ENCODE assay signal across 7 cellular contexts in the genomic region with DNA sequence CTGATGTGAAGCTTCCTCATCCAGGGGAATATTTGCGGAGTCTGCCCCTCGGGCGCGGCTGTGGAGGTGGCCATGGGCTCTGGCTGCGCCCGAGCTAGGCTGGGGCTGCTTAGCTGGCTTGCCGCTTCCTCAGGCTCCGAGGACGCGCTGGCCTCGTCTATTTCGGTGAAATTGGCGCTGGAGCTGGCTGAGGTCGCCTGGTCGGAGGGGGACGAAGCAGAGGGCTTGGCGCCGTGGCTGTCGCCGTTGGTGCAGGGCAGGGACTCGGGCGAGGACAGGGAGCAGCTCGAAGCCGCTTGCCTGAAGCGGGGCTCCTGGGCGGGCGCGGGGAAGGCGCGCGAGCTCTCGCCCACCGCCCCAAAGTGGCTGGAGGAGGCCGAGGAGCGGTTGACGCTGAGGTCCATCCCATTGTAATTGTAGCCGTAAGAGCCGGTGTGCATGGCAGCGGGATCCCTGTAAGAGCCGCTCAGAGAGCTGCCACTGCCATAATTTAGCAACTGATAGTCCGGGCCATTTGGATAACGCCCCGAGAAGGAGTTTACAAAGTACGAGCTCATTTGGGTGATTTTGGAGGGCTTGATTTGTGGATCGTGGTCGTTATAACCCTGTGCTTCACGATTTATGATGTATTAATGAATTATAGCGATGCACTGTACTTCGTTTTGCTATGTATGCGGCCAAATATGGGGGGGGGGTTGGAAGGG. TPM values are rescaled to one million over a fixed set of nuclear protein-coding genes. Genes with fewer than 3 reads are reported as not detected.
A peak's percentile ranks its signal among the peaks of the same experiment; 100 is the strongest.
DNase-seq lines count a peak whose midpoint lies in the region; ATAC-seq and TF ChIP-seq lines count a peak whose summit lies in the region.

Gene HOXB5, minus strand, starts transcription at position 654 of the 704 bp plus-strand sequence. Its CDS starts 97 bp downstream, at position 557.

- peaks cover 17% of the 10 kb centered on the region for H3K79me2 ChIP-seq in PC-9 (ENCODE audit: low read depth)

- DNase-seq in H7 (peak; percentile 78), PC-9 (no peak), esophagus squamous epithelium (lab: John Stamatoyannopoulos, UW) (no peak), skeletal muscle cell (ENCODE audit: low read depth) (no peak), medulla oblongata (ENCODE audit: extremely low spot score) (no peak)

- H3K36me3 ChIP-seq in H7 (replicated peaks; ENCODE audit: control insufficient read depth, insufficient read depth, low read length) (no peaks in the 10 kb centered on the region), PC-9 (ENCODE audit: low read depth) (peaks cover 7% of the 10 kb centered on the region), esophagus squamous epithelium (no peaks in the 10 kb centered on the region)

- no peaks in the 10 kb centered on the region for H3K9me2 ChIP-seq in PC-9 (ENCODE audit: insufficient read depth)

- ATAC-seq in HG02840 (IDR thresholded peaks at IDR 0.05; ENCODE audit: low FRiP score, unreplicated experiment) = no peak
- ATAC-seq in GM21528 (IDR thresholded peaks at IDR 0.05; ENCODE audit: low FRiP score, unreplicated experiment) = no peak

- H3K4me3 ChIP-seq in H7 (ENCODE audit: insufficient read depth, low read depth, low read length) = no peak within 1 kb of the TSS
- H3K4me3 ChIP-seq in PC-9 = no peak within 1 kb of the TSS
- peak within 1 kb of the TSS; percentile 25 to 71 (median 42) for H3K4me3 ChIP-seq in esophagus squamous epithelium
- H3K4me3 ChIP-seq in skeletal muscle cell (ENCODE audit: low read depth, low read length) = peak within 1 kb of the TSS; percentile 44

- TF ChIP-seq POLR2A in esophagus squamous epithelium (IDR thresholded peaks at IDR 0.05) = no peak

- H3K27me3 ChIP-seq in H7 (ENCODE audit: control insufficient read depth, insufficient read depth, low read length) (peaks cover 99% of the 10 kb centered on the region), PC-9 (ENCODE audit: insufficient read depth, low read depth) (no peaks in the 10 kb centered on the region), esophagus squamous epithelium (peaks cover 0 to 100% (median 41%) of the 10 kb centered on the region in 4 donors)

- intact Hi-C loops in PC-9 (cut with micrococcal nuclease; ENCODE audit: unreplicated experiment) = no loop called here
- intact Hi-C loops in esophagus squamous epithelium (cut with DNase I) = loop anchor here (5.0 kb wide), 1 partner anchor 256 kb away; no protein-coding TSS in a partner anchor

- H2AFZ ChIP-seq in PC-9 = no peak within 1 kb of the TSS

- H3K27ac ChIP-seq in PC-9 (no peak within 1 kb of the TSS), esophagus squamous epithelium (peak within 1 kb of the TSS; percentile 11 to 69 (median 33))

- no peaks in the 10 kb centered on the region; the same call in none of the 2 replicates for H4K20me1 ChIP-seq in PC-9 (ENCODE audit: insufficient read depth)

- no TSS peak for BruUV-seq in PC-9 (replicated peaks; lab: Mats Ljungman, UMichigan)

- CTCF ChIA-PET in PC-9 (lab: Charles Lee) = no interaction called here

- H3K4me2 ChIP-seq in PC-9 = no peak within 1 kb of the TSS

- no peaks in the 10 kb centered on the region for H3K9me3 ChIP-seq in PC-9 (ENCODE audit: insufficient read depth, low read depth)
- no peaks in the 10 kb centered on the region for H3K9me3 ChIP-seq in esophagus squamous epithelium

- H3K4me1 ChIP-seq in PC-9 (replicated peaks; ENCODE audit: insufficient read depth) = no peaks in the 10 kb centered on the region
- peaks cover 19 to 55% (median 45%) of the 10 kb centered on the region in 3 donors for H3K4me1 ChIP-seq in esophagus squamous epithelium

- 3 to 5% methylated on average over 14 to 25 of the region's 50 CpGs for WGBS in esophagus squamous epithelium, 2 donors

- POLR2A ChIA-PET in PC-9 (lab: Charles Lee; ENCODE audit: unreplicated experiment) = interaction anchor here (0.7 kb wide), 1 partner anchor 410 kb away, joined by 3 read pairs; no protein-coding TSS in a partner anchor

- H3F3A ChIP-seq in PC-9 (ENCODE audit: insufficient read depth, low read depth) = peaks cover 5% of the 10 kb centered on the region; the same call in 1 of the 2 replicates

- no peak for TF ChIP-seq CTCF in PC-9 (conservative IDR thresholded peaks at IDR 0.05)
- no peak for TF ChIP-seq CTCF in esophagus squamous epithelium (IDR thresholded peaks at IDR 0.05)

RNA-seq across cellular contexts. Expression of gene HOXB5, which starts in this region (rescaled TPM):
- not detected in 2 replicates for total RNA-seq in H7 (2014; rRNA removed; shearing (Covaris generic))
- 8.3 and 12.9 TPM in 2 replicates for total RNA-seq in PC-9 (2021)
- total RNA-seq in esophagus squamous epithelium = not detected

Comparison
In these comparisons a context has a peak if more than half of its experiments do, and no peak if none do; other contexts are left out.
1. Peak in DNase-seq in H7; RNA of the gene not detected or under 1 TPM.
2. H3K4me3 ChIP-seq: peak in esophagus squamous epithelium (4 of 4) and skeletal muscle cell (single experiment); none in H7 (single experiment) and PC-9 (single experiment).